ENCODE assay signal across 1 cellular context in genomic region chr18:22813648-22814328, GRCh38.
TF ChIP-seq lines count a peak whose summit lies in the region.

No MANE protein-coding gene starts in this region.

TF ChIP-seq in K562, 482 proteins besides CTCF, POLR2A, EP300 and RAD21 (continued from another document and continues in another):
- TF ChIP-seq ZNF518B (CRISPR knock-in tag; IDR thresholded peaks at IDR 0.05): no peak
- TF ChIP-seq USF2 (CRISPR knock-in tag; IDR thresholded peaks at IDR 0.05): peak; percentile 52; the same call in 1 of the 2 replicates
- TF ChIP-seq ZBED1 (IDR thresholded peaks at IDR 0.05): no peak
- TF ChIP-seq PCBP2 (IDR thresholded peaks at IDR 0.05; ENCODE audit: low read depth, low read length, poor library complexity, severe bottlenecking): no peak
- TF ChIP-seq, protein P1, sequence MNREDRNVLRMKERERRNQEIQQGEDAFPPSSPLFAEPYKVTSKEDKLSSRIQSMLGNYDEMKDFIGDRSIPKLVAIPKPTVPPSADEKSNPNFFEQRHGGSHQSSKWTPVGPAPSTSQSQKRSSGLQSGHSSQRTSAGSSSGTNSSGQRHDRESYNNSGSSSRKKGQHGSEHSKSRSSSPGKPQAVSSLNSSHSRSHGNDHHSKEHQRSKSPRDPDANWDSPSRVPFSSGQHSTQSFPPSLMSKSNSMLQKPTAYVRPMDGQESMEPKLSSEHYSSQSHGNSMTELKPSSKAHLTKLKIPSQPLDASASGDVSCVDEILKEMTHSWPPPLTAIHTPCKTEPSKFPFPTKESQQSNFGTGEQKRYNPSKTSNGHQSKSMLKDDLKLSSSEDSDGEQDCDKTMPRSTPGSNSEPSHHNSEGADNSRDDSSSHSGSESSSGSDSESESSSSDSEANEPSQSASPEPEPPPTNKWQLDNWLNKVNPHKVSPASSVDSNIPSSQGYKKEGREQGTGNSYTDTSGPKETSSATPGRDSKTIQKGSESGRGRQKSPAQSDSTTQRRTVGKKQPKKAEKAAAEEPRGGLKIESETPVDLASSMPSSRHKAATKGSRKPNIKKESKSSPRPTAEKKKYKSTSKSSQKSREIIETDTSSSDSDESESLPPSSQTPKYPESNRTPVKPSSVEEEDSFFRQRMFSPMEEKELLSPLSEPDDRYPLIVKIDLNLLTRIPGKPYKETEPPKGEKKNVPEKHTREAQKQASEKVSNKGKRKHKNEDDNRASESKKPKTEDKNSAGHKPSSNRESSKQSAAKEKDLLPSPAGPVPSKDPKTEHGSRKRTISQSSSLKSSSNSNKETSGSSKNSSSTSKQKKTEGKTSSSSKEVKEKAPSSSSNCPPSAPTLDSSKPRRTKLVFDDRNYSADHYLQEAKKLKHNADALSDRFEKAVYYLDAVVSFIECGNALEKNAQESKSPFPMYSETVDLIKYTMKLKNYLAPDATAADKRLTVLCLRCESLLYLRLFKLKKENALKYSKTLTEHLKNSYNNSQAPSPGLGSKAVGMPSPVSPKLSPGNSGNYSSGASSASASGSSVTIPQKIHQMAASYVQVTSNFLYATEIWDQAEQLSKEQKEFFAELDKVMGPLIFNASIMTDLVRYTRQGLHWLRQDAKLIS (CRISPR knock-in tag; IDR thresholded peaks at IDR 0.05): no peak
- TF ChIP-seq, protein P2, sequence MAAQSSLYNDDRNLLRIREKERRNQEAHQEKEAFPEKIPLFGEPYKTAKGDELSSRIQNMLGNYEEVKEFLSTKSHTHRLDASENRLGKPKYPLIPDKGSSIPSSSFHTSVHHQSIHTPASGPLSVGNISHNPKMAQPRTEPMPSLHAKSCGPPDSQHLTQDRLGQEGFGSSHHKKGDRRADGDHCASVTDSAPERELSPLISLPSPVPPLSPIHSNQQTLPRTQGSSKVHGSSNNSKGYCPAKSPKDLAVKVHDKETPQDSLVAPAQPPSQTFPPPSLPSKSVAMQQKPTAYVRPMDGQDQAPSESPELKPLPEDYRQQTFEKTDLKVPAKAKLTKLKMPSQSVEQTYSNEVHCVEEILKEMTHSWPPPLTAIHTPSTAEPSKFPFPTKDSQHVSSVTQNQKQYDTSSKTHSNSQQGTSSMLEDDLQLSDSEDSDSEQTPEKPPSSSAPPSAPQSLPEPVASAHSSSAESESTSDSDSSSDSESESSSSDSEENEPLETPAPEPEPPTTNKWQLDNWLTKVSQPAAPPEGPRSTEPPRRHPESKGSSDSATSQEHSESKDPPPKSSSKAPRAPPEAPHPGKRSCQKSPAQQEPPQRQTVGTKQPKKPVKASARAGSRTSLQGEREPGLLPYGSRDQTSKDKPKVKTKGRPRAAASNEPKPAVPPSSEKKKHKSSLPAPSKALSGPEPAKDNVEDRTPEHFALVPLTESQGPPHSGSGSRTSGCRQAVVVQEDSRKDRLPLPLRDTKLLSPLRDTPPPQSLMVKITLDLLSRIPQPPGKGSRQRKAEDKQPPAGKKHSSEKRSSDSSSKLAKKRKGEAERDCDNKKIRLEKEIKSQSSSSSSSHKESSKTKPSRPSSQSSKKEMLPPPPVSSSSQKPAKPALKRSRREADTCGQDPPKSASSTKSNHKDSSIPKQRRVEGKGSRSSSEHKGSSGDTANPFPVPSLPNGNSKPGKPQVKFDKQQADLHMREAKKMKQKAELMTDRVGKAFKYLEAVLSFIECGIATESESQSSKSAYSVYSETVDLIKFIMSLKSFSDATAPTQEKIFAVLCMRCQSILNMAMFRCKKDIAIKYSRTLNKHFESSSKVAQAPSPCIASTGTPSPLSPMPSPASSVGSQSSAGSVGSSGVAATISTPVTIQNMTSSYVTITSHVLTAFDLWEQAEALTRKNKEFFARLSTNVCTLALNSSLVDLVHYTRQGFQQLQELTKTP (IDR thresholded peaks at IDR 0.05; ENCODE audit: low read depth in 1 of 2, partially characterized antibody in 2 of 2): no peak
- TF ChIP-seq MEF2D (tag; conservative IDR thresholded peaks at IDR 0.05; ENCODE audit: low read depth): no peak
- TF ChIP-seq ZNF707 (CRISPR knock-in tag; conservative IDR thresholded peaks at IDR 0.05): no peak
- 0 out of 4 replicates have a peak, but pooled peaks of 1 of the 2 experiments have one; percentile 32 for TF ChIP-seq FOXK2 (conservative IDR thresholded peaks at IDR 0.05 in 1 of 2, IDR thresholded peaks at IDR 0.05 in 1 of 2; ENCODE audit: low read depth in 2 of 2)
- TF ChIP-seq TBL1XR1 (IDR thresholded peaks at IDR 0.05; ENCODE audit: low read length in 2 of 2): no peak
- no peak for TF ChIP-seq MECOM (CRISPR knock-in tag; IDR thresholded peaks at IDR 0.05)
- TF ChIP-seq ELF1 (tag; IDR thresholded peaks at IDR 0.05): no peak
- no peak for TF ChIP-seq FOS (IDR thresholded peaks at IDR 0.05; ENCODE audit: extremely low read depth, insufficient read length)
- TF ChIP-seq PKNOX1 (IDR thresholded peaks at IDR 0.05): peak; percentile 64
- no peak for TF ChIP-seq TRIM24 (IDR thresholded peaks at IDR 0.05)
- TF ChIP-seq ASH1L (IDR thresholded peaks at IDR 0.05; ENCODE audit: borderline replicate concordance, low read depth, partially characterized antibody): no peak
- no peak for TF ChIP-seq BCOR (IDR thresholded peaks at IDR 0.05)
- no peak for TF ChIP-seq NR0B1 (IDR thresholded peaks at IDR 0.05; ENCODE audit: partially characterized antibody)
- no peak for TF ChIP-seq NFIX (CRISPR knock-in tag; IDR thresholded peaks at IDR 0.05; ENCODE audit: low read depth)
- TF ChIP-seq SMC3 (conservative IDR thresholded peaks at IDR 0.05; ENCODE audit: insufficient read depth, low read depth, low read length): 0 out of 2 replicates have a peak, but pooled peaks have one; percentile 9
- TF ChIP-seq, protein P3, sequence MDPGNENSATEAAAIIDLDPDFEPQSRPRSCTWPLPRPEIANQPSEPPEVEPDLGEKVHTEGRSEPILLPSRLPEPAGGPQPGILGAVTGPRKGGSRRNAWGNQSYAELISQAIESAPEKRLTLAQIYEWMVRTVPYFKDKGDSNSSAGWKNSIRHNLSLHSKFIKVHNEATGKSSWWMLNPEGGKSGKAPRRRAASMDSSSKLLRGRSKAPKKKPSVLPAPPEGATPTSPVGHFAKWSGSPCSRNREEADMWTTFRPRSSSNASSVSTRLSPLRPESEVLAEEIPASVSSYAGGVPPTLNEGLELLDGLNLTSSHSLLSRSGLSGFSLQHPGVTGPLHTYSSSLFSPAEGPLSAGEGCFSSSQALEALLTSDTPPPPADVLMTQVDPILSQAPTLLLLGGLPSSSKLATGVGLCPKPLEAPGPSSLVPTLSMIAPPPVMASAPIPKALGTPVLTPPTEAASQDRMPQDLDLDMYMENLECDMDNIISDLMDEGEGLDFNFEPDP (CRISPR knock-in tag; IDR thresholded peaks at IDR 0.05): no peak
- no peak for TF ChIP-seq GABPA (tag; conservative IDR thresholded peaks at IDR 0.05; ENCODE audit: low read depth)
- no peak for TF ChIP-seq ZNF778 (CRISPR knock-in tag; IDR thresholded peaks at IDR 0.05)
- peak; percentile 64 for TF ChIP-seq BHLHE40 (IDR thresholded peaks at IDR 0.05; ENCODE audit: low read length)
- no peak for TF ChIP-seq ZKSCAN1 (IDR thresholded peaks at IDR 0.05; ENCODE audit: low read depth, low read length)
- TF ChIP-seq NONO (IDR thresholded peaks at IDR 0.05; ENCODE audit: low read depth in 2 of 2, low read length in 1 of 2): no peak
- no peak for TF ChIP-seq NR2C2 (CRISPR knock-in tag; IDR thresholded peaks at IDR 0.05)
- TF ChIP-seq NR2C2 (tag; IDR thresholded peaks at IDR 0.05): no peak
- TF ChIP-seq ETS2 (tag; IDR thresholded peaks at IDR 0.05; ENCODE audit: borderline replicate concordance, poor library complexity, severe bottlenecking): no peak
- TF ChIP-seq HNRNPK (IDR thresholded peaks at IDR 0.05; ENCODE audit: low read depth, low read length, poor library complexity, severe bottlenecking): no peak
- no peak for TF ChIP-seq SREBF2 (CRISPR knock-in tag; IDR thresholded peaks at IDR 0.05)
- TF ChIP-seq HEY1 (CRISPR knock-in tag; IDR thresholded peaks at IDR 0.05; ENCODE audit: borderline replicate concordance): no peak
- TF ChIP-seq HMGN3 (IDR thresholded peaks at IDR 0.05; ENCODE audit: borderline replicate concordance, extremely low read depth, insufficient read length, low read depth, low read length): no peak
- TF ChIP-seq TCFL5 (CRISPR knock-in tag; conservative IDR thresholded peaks at IDR 0.05): no peak
- no peak for TF ChIP-seq KDM4B (IDR thresholded peaks at IDR 0.05; ENCODE audit: borderline replicate concordance in 2 of 2, low read depth in 1 of 2)
- TF ChIP-seq, protein P4, sequence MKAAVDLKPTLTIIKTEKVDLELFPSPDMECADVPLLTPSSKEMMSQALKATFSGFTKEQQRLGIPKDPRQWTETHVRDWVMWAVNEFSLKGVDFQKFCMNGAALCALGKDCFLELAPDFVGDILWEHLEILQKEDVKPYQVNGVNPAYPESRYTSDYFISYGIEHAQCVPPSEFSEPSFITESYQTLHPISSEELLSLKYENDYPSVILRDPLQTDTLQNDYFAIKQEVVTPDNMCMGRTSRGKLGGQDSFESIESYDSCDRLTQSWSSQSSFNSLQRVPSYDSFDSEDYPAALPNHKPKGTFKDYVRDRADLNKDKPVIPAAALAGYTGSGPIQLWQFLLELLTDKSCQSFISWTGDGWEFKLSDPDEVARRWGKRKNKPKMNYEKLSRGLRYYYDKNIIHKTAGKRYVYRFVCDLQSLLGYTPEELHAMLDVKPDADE (conservative IDR thresholded peaks at IDR 0.05; ENCODE audit: control insufficient read depth, low read depth, low read length): no peak
- TF ChIP-seq, protein P5, sequence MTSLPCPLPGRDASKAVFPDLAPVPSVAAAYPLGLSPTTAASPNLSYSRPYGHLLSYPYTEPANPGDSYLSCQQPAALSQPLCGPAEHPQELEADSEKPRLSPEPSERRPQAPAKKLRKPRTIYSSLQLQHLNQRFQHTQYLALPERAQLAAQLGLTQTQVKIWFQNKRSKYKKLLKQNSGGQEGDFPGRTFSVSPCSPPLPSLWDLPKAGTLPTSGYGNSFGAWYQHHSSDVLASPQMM (CRISPR knock-in tag; IDR thresholded peaks at IDR 0.05): no peak
- TF ChIP-seq CREB5 (CRISPR knock-in tag; IDR thresholded peaks at IDR 0.05): no peak
- no peak for TF ChIP-seq PTRF (tag; IDR thresholded peaks at IDR 0.05)
- no peak for TF ChIP-seq ZNF274 (IDR thresholded peaks at IDR 0.05; ENCODE audit: borderline replicate concordance, low read depth, low read length)
- no peak for TF ChIP-seq MIER1 (IDR thresholded peaks at IDR 0.05; ENCODE audit: low read depth)
- no peak for TF ChIP-seq ZFP36 (IDR thresholded peaks at IDR 0.05; ENCODE audit: low read depth, low read length, partially characterized antibody)
- TF ChIP-seq THAP7 (CRISPR knock-in tag; IDR thresholded peaks at IDR 0.05): no peak
